Comparison of ENCODE assay signal across 10 cellular contexts in the genomic region with DNA sequence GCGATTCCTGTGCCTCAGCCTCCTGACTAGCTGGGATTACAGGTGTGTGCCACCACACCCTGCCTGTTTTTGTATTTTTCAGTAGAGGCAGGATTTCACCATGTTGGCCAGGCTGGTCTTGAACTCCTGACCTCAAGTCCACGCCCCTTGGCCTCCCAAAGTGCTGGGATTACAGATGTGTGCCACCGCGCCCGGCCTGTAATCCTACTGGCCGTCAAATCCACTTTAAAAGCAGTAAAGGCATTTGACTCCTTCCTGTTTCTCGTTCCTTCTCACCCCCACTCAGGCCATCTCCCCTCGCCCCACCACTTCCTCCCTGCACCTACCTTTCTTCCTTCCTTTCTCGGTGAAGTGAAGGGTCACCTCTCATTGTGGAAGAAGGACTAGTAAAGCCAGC.
DNase-seq lines count a peak whose midpoint lies in the region; FAIRE-seq and TF ChIP-seq lines count a peak whose summit lies in the region.
"Had no signal": no experiment of that assay in that cellular context is flagged by ENCODE, and none has a peak within 500 bp of the region (broad histone marks: within the 10 kb centered on the region; RNA-seq: fewer than 3 reads in every experiment).

No MANE protein-coding gene starts in this region.

- H3K9ac ChIP-seq in kidney (ENCODE audit: low read length in 2 of 2) (no peak overlapping the region), stomach smooth muscle (ENCODE audit: low read length in 2 of 2) (no peak overlapping the region)

- WGBS in adrenal gland, 4 donors, result 71 to 76% (median 75%) methylated on average over 9 of the region's 9 CpGs

- H3K4me1 ChIP-seq in adrenal gland (replicated peaks in 1 of 2) (peaks cover 9 to 17% of the 10 kb centered on the region in 2 donors), kidney (ENCODE audit: control insufficient read depth in 1 of 2, insufficient read depth in 1 of 2, low read depth in 1 of 2, low read length in 2 of 2) (peaks cover 0 to 3% of the 10 kb centered on the region in 2 donors), stomach smooth muscle (ENCODE audit: control insufficient read depth, insufficient read depth, low read length) (peaks cover 30% of the 10 kb centered on the region)

- H3K9me3 ChIP-seq in adrenal gland (replicated peaks in 1 of 3) (no peaks in the 10 kb centered on the region), kidney (ENCODE audit: control insufficient read depth in 1 of 2, low read length in 2 of 2) (no peaks in the 10 kb centered on the region), stomach smooth muscle (ENCODE audit: control insufficient read depth in 2 of 2, low read length in 2 of 2) (no peaks in the 10 kb centered on the region)

- no peaks in the 10 kb centered on the region for H3K36me3 ChIP-seq in H7 (replicated peaks; ENCODE audit: control insufficient read depth, insufficient read depth, low read length)
- no peaks in the 10 kb centered on the region for H3K36me3 ChIP-seq in adrenal gland (replicated peaks in 1 of 2)
- no peaks in the 10 kb centered on the region for H3K36me3 ChIP-seq in kidney (ENCODE audit: control insufficient read depth in 1 of 2, insufficient read depth in 2 of 2, low read length in 2 of 2)
- H3K36me3 ChIP-seq in stomach smooth muscle (ENCODE audit: control insufficient read depth in 2 of 2, insufficient read depth in 2 of 2, low read length in 2 of 2), result no peaks in the 10 kb centered on the region

- intact Hi-C loops in adrenal gland (cut with DNase I) (no loop called here), kidney (cut with DNase I) (no loop called here)

- no peaks in the 10 kb centered on the region; the same call in 1 of the 2 replicates for H3K27me3 ChIP-seq in H7 (ENCODE audit: control insufficient read depth, insufficient read depth, low read length)
- no peaks in the 10 kb centered on the region for H3K27me3 ChIP-seq in adrenal gland
- no peaks in the 10 kb centered on the region for H3K27me3 ChIP-seq in stomach smooth muscle (ENCODE audit: control insufficient read depth in 1 of 2, insufficient read depth in 2 of 2, low read length in 2 of 2)

- no peak for TF ChIP-seq CTCF in adrenal gland (IDR thresholded peaks at IDR 0.05)
- TF ChIP-seq CTCF in kidney (IDR thresholded peaks at IDR 0.05; ENCODE audit: borderline replicate concordance, extremely low read depth, insufficient read depth), result no peak

- no peak for FAIRE-seq in kidney (lab: Jason Lieb, UNC)

- peak; percentile 9 for DNase-seq in H7
- DNase-seq in adrenal gland, result peak in 1 of 7 donors; percentile 15
- peak; percentile 48 for DNase-seq in kidney
- no peak for DNase-seq in SIG-M5 (lab: John Stamatoyannopoulos, UW)
- DNase-seq in NOMO-1 (lab: John Stamatoyannopoulos, UW; ENCODE audit: unreplicated experiment in 2 of 2), result no peak
- no peak for DNase-seq in NCI-H69 (lab: John Stamatoyannopoulos, UW)
- DNase-seq in NCI-H2029 (lab: John Stamatoyannopoulos, UW), result no peak
- DNase-seq: activated T-cell treated with anti-CD3 and anti-CD28 coated beads for 4 hours, COR-L47 had no signal

- no peak overlapping the region for H3K4me3 ChIP-seq in H7 (ENCODE audit: insufficient read depth, low read depth, low read length)
- H3K4me3 ChIP-seq in adrenal gland, result no peak overlapping the region
- peak overlapping the region in 1 of 2 donors; percentile 11 for H3K4me3 ChIP-seq in kidney (ENCODE audit: low read length in 2 of 2)
- peak overlapping the region; percentile 32 to 59 for H3K4me3 ChIP-seq in stomach smooth muscle (ENCODE audit: low read length in 2 of 2)

- peak overlapping the region; percentile 24 to 93 (median 82) for H3K27ac ChIP-seq in adrenal gland
- peak overlapping the region; percentile 75 to 91 for H3K27ac ChIP-seq in kidney (ENCODE audit: low read depth in 2 of 2, low read length in 2 of 2)
- peak overlapping the region; percentile 62 for H3K27ac ChIP-seq in stomach smooth muscle (ENCODE audit: low read length)

- TF ChIP-seq POLR2A in adrenal gland (IDR thresholded peaks at IDR 0.05), result no peak

Comparison
In these comparisons a context has a peak if more than half of its experiments do, and no peak if none do; other contexts are left out.
1. DNase-seq: peak in H7 (single experiment) and kidney (single experiment); none in SIG-M5 (single experiment), NOMO-1 (0 of 2), NCI-H69 (single experiment) and NCI-H2029 (single experiment).
2. H3K4me3 ChIP-seq: peak in stomach smooth muscle (2 of 2); none in H7 (single experiment) and adrenal gland (0 of 4).
3. Peak in every context shown above with its lines, with median percentiles within 50 percentile points of each other: H3K27ac ChIP-seq.